ENCODE assay signal across 2 cellular contexts in the genomic region with DNA sequence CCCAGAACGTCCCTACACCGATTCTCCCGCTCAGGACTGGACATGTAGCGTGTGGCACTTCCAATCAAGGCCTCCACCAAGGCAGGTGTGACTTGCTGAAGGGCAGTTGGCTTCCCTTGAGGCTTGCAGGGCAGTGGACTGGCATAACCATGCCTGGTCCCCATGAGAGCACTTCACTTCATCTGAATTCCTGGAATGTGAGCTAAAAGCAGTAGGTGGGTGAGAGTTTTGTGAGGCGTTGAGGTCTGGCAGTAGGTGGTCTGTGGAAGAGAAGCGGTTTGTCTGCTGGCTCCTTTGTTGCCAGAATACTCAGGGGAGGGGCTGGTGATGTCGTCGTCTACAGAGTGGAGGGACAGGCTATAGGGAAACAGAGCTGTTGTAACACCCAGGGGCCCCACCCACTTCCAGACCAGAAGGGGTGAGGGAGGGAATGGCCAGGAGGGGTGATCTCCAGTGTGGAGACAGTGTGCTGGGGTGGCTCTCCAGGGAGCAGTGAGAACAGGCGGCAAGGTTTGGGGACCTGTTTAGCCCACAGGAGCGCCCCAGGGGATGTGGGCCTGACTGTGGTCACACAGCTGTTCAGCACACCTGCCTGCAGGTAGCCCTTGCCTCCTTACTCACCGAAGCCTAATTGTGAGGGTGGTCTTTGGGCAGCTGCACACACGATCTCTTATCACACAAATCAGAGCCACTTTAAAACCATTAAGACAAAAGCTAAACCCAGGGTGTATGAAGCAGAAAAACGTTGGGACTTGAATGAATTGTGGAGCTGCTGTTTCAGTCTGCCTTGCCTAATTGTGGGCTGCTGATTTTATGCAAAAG.
A peak's percentile ranks its signal among the peaks of the same experiment; 100 is the strongest.
TF ChIP-seq lines count a peak whose summit lies in the region.

No MANE protein-coding gene starts in this region.

TF ChIP-seq in HEK293, 187 proteins besides CTCF, POLR2A, EP300 and RAD21 (continued from another document):
- TF ChIP-seq ZFHX2 (tag by site-specific recombination; conservative IDR thresholded peaks at IDR 0.05) (peak; percentile 54), ZIC2 (tag by site-specific recombination; IDR thresholded peaks at IDR 0.05) (peak; percentile 56), HOXD13 (CRISPR knock-in tag; IDR thresholded peaks at IDR 0.05; ENCODE audit: borderline replicate concordance) (no peak), KLF9 (tag by site-specific recombination; IDR thresholded peaks at IDR 0.05; ENCODE audit: low read depth) (peak; percentile 69), ZNF341 (tag by site-specific recombination; IDR thresholded peaks at IDR 0.05; ENCODE audit: low read depth) (peak; percentile 70), ZNF555 (tag by site-specific recombination; conservative IDR thresholded peaks at IDR 0.05) (no peak), SCRT1 (tag by site-specific recombination; IDR thresholded peaks at IDR 0.05; ENCODE audit: borderline replicate concordance) (no peak), ZNF335 (tag by site-specific recombination; conservative IDR thresholded peaks at IDR 0.05) (0 out of 2 replicates have a peak, but pooled peaks have one; percentile 20), YY1 (tag by site-specific recombination; IDR thresholded peaks at IDR 0.05) (no peak), ZNF350 (tag by site-specific recombination; IDR thresholded peaks at IDR 0.05) (no peak)
- TF ChIP-seq, protein P1, sequence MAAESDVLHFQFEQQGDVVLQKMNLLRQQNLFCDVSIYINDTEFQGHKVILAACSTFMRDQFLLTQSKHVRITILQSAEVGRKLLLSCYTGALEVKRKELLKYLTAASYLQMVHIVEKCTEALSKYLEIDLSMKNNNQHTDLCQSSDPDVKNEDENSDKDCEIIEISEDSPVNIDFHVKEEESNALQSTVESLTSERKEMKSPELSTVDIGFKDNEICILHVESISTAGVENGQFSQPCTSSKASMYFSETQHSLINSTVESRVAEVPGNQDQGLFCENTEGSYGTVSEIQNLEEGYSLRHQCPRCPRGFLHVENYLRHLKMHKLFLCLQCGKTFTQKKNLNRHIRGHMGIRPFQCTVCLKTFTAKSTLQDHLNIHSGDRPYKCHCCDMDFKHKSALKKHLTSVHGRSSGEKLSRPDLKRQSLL (tag by site-specific recombination; IDR thresholded peaks at IDR 0.05): no peak
- TF ChIP-seq, protein P2, sequence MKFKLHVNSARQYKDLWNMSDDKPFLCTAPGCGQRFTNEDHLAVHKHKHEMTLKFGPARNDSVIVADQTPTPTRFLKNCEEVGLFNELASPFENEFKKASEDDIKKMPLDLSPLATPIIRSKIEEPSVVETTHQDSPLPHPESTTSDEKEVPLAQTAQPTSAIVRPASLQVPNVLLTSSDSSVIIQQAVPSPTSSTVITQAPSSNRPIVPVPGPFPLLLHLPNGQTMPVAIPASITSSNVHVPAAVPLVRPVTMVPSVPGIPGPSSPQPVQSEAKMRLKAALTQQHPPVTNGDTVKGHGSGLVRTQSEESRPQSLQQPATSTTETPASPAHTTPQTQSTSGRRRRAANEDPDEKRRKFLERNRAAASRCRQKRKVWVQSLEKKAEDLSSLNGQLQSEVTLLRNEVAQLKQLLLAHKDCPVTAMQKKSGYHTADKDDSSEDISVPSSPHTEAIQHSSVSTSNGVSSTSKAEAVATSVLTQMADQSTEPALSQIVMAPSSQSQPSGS (tag by site-specific recombination; IDR thresholded peaks at IDR 0.05; ENCODE audit: low read depth): peak; percentile 72
TF ChIP-seq in HEK293: peak in this region for 7.

TF ChIP-seq in HEK293T, 16 proteins besides CTCF, POLR2A, EP300 and RAD21 (continued from another document):
- TF ChIP-seq, protein P3, sequence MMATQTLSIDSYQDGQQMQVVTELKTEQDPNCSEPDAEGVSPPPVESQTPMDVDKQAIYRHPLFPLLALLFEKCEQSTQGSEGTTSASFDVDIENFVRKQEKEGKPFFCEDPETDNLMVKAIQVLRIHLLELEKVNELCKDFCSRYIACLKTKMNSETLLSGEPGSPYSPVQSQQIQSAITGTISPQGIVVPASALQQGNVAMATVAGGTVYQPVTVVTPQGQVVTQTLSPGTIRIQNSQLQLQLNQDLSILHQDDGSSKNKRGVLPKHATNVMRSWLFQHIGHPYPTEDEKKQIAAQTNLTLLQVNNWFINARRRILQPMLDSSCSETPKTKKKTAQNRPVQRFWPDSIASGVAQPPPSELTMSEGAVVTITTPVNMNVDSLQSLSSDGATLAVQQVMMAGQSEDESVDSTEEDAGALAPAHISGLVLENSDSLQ (IDR thresholded peaks at IDR 0.05): no peak
- TF ChIP-seq CTBP1 (IDR thresholded peaks at IDR 0.05; ENCODE audit: borderline replicate concordance) (no peak), ZNF384 (IDR thresholded peaks at IDR 0.05) (no peak)
